8 cellular contexts compared by ENCODE assay signal in the genomic region with DNA sequence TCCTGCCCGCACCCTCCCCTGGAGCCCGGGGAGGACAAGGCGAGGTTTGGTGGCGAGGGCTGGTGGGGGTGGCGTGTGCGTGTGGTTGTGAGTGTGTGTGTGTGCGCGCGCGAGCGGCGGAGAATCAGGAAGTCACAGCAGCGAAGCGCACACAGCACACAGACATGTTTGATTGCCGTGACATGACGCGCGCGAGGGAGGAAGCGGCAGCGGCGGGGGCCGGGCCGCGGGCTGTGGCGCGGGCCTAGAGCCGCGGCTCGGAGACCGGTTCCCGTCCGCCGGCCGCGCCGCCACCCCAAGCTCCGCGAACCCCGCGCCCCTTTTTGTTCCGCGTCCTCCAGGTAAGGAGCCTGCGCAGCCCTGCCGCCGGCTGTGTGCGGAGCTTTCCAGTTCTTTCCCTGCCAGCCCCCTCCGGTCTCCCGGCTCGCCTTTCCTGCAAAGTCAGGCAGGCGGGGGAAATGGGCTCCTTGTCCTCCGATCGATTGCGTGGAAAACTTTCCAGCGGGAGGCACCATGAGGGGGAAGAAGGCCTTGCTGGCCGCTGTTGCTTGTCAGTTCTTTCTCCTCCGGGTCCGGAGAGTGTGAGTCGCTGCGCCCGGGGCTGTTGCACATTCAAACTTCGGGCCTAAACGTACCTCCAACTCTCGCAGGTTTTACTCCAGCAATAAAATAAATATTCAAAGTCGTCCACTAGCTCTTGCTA. TPM values are rescaled to one million over a fixed set of nuclear protein-coding genes. Genes with fewer than 3 reads are reported as not detected.
DNase-seq lines count a peak whose midpoint lies in the region; ATAC-seq and TF ChIP-seq lines count a peak whose summit lies in the region.

No MANE protein-coding gene starts in this region.

- H3K27me3 ChIP-seq in IMR-90 (ENCODE audit: control insufficient read depth, insufficient read depth, low read length): no peaks in the 10 kb centered on the region
- H3K27me3 ChIP-seq in left ventricle myocardium inferior (ENCODE audit: low read depth): no peaks in the 10 kb centered on the region
- no peaks in the 10 kb centered on the region for H3K27me3 ChIP-seq in upper lobe of right lung

- peaks cover 15% of the 10 kb centered on the region for H3K36me3 Mint-ChIP-seq in T-helper 1 cell treated with Interleukin-12 subunit alpha and Interleukin-12 subunit beta and Interleukin-4 antibody, amounts not matched to agents 30 μg/mL and 1 μg/mL, for 36 hours (ENCODE audit: low read depth)
- H3K36me3 Mint-ChIP-seq in progenitor cell of endocrine pancreas (ENCODE audit: insufficient read depth): no peaks in the 10 kb centered on the region

- H3K36me3 ChIP-seq in IMR-90 (ENCODE audit: control insufficient read depth, insufficient read depth, low read length): no peaks in the 10 kb centered on the region
- H3K36me3 ChIP-seq in left ventricle myocardium inferior: no peaks in the 10 kb centered on the region
- no peaks in the 10 kb centered on the region for H3K36me3 ChIP-seq in upper lobe of right lung

- TF ChIP-seq POLR2A in IMR-90 (IDR thresholded peaks at IDR 0.05; ENCODE audit: low read depth, low read length): no peak

- in situ Hi-C loops in IMR-90 (cut with MboI; ENCODE audit: low sequenced_read_pairs): no loop called here

- no peaks in the 10 kb centered on the region for H3K9me1 ChIP-seq in IMR-90 (ENCODE audit: insufficient read depth, low read length)

- H4K91ac ChIP-seq in IMR-90 (ENCODE audit: insufficient read depth, low read depth, low read length): peak overlapping the region; percentile 50; the same call in 1 of the 2 replicates

- peak overlapping the region; percentile 83 for H3K4me2 ChIP-seq in IMR-90 (ENCODE audit: low read depth, low read length)

- 0% methylated on average over 13 of the region's 65 CpGs; no CpG with 5 or more reads in 1 of the 2 experiments for WGBS in IMR-90 (ENCODE audit: extremely low coverage in 2 of 2, insufficient read length in 1 of 2), 2 experiments

- H3K4me1 Mint-ChIP-seq in T-helper 1 cell treated with Interleukin-12 subunit alpha and Interleukin-12 subunit beta and Interleukin-4 antibody, amounts not matched to agents 30 μg/mL and 1 μg/mL, for 36 hours (ENCODE audit: low read depth): peaks cover 59% of the 10 kb centered on the region
- peaks cover 27% of the 10 kb centered on the region for H3K4me1 Mint-ChIP-seq in progenitor cell of endocrine pancreas (ENCODE audit: low read depth)

- DNase-seq in D341Med (ENCODE audit: low spot score): peak; percentile 71
- DNase-seq in IMR-90: peak; percentile 80
- DNase-seq in amniotic stem cell (lab: John Stamatoyannopoulos, UW): peak; percentile 46
- DNase-seq in left ventricle myocardium inferior: peak; percentile 81
- DNase-seq in progenitor cell of endocrine pancreas (ENCODE audit: low spot score, unreplicated experiment): peak; percentile 37
- DNase-seq in upper lobe of right lung: peak; percentile 90

- peak overlapping the region; percentile 77 for H3K4ac ChIP-seq in IMR-90 (ENCODE audit: low read depth, low read length)

- intact Hi-C loops in IMR-90 (cut with micrococcal nuclease): loop anchor here (5.0 to 10.0 kb wide), 6 partner anchors 70 to 825 kb away; a partner anchor contains a TSS
- intact Hi-C loops in left ventricle myocardium inferior (cut with micrococcal nuclease): no loop called here
- intact Hi-C loops in upper lobe of right lung (cut with DNase I): no loop called here

- peak overlapping the region; percentile 76 for H3K4me3 ChIP-seq in IMR-90 (ENCODE audit: insufficient read depth, low read depth, low read length)
- H3K4me3 ChIP-seq in left ventricle myocardium inferior: peak overlapping the region; percentile 97
- peak overlapping the region; percentile 78 for H3K4me3 ChIP-seq in upper lobe of right lung

- H3K27ac Mint-ChIP-seq in T-helper 1 cell treated with Interleukin-12 subunit alpha and Interleukin-12 subunit beta and Interleukin-4 antibody, amounts not matched to agents 30 μg/mL and 1 μg/mL, for 36 hours: peak overlapping the region; percentile 98
- peak overlapping the region; percentile 98 for H3K27ac Mint-ChIP-seq in progenitor cell of endocrine pancreas

- ATAC-seq in GM21390 (IDR thresholded peaks at IDR 0.05; ENCODE audit: unreplicated experiment): peak; percentile 22
- peak; percentile 10 for ATAC-seq in IMR-90 (ENCODE audit: low read depth)
- peak; percentile 68 for ATAC-seq in upper lobe of right lung

- H4K5ac ChIP-seq in IMR-90 (ENCODE audit: low read depth, low read length): peak overlapping the region; percentile 3; the same call in 1 of the 2 replicates

- peaks cover 2% of the 10 kb centered on the region for H3K4me1 ChIP-seq in IMR-90 (ENCODE audit: control insufficient read depth, insufficient read depth, low read length)
- peaks cover 87% of the 10 kb centered on the region for H3K4me1 ChIP-seq in left ventricle myocardium inferior
- H3K4me1 ChIP-seq in upper lobe of right lung: peaks cover 45% of the 10 kb centered on the region

- peak overlapping the region; percentile 38 for H2AK9ac ChIP-seq in IMR-90 (replicated peaks; ENCODE audit: low read depth, low read length, poor library complexity)

- no peak overlapping the region for H2AK5ac ChIP-seq in IMR-90 (ENCODE audit: low read depth, low read length)

- H3K14ac ChIP-seq in IMR-90 (replicated peaks; ENCODE audit: low read depth, low read length): peak overlapping the region; percentile 85

- peaks cover 24 to 28% of the 10 kb centered on the region in 2 experiments for H3K79me1 ChIP-seq in IMR-90 (ENCODE audit: low read depth in 1 of 2, low read length in 2 of 2)

- no peak for TF ChIP-seq RAD21 in IMR-90 (IDR thresholded peaks at IDR 0.05; ENCODE audit: low read length)

- H3K9me3 ChIP-seq in IMR-90 (ENCODE audit: control insufficient read depth, insufficient read depth, low read length) (no peaks in the 10 kb centered on the region), left ventricle myocardium inferior (replicated peaks) (no peaks in the 10 kb centered on the region), upper lobe of right lung (no peaks in the 10 kb centered on the region)

- peak overlapping the region; percentile 60 for H3K9ac ChIP-seq in IMR-90 (ENCODE audit: low read depth, low read length)

- peak overlapping the region in 1 of 2 experiments; percentile 68; a peak in 2 of 4 replicates for H4K8ac ChIP-seq in IMR-90 (ENCODE audit: low read depth in 2 of 2, low read length in 2 of 2)

- peak overlapping the region; percentile 72 for H3K27ac ChIP-seq in IMR-90 (ENCODE audit: insufficient read depth, low read length)
- peak overlapping the region; percentile 97 for H3K27ac ChIP-seq in left ventricle myocardium inferior (replicated peaks)
- peak overlapping the region; percentile 95 for H3K27ac ChIP-seq in upper lobe of right lung

- H3K56ac ChIP-seq in IMR-90 (ENCODE audit: extremely low read depth, insufficient read depth, low read length): peak overlapping the region; percentile 71; the same call in 1 of the 2 replicates

- CTCF ChIA-PET in IMR-90 (lab: Yijun Ruan, JAX): no interaction called here

- H3K9me3 Mint-ChIP-seq in T-helper 1 cell treated with Interleukin-12 subunit alpha and Interleukin-12 subunit beta and Interleukin-4 antibody, amounts not matched to agents 30 μg/mL and 1 μg/mL, for 36 hours: no peaks in the 10 kb centered on the region
- no peaks in the 10 kb centered on the region for H3K9me3 Mint-ChIP-seq in progenitor cell of endocrine pancreas (ENCODE audit: low read depth)

- H3K18ac ChIP-seq in IMR-90 (ENCODE audit: low read depth, low read length): peak overlapping the region; percentile 50; the same call in 1 of the 2 replicates

- no peak overlapping the region for H2BK20ac ChIP-seq in IMR-90 (ENCODE audit: low read depth, low read length)

- dilution Hi-C loops in IMR-90 (cut with HindIII; ENCODE audit: low sequenced_read_pairs, unreplicated experiment): loop anchor here (25.0 kb wide), 1 partner anchor 95 kb away; no protein-coding TSS in a partner anchor

- TF ChIP-seq CTCF in IMR-90 (conservative IDR thresholded peaks at IDR 0.05; ENCODE audit: low read depth, low read length) (no peak), left ventricle myocardium inferior (IDR thresholded peaks at IDR 0.05; ENCODE audit: borderline replicate concordance) (no peak), progenitor cell of endocrine pancreas (IDR thresholded peaks at IDR 0.05; ENCODE audit: unreplicated experiment) (no peak), upper lobe of right lung (IDR thresholded peaks at IDR 0.05) (no peak)

- peak overlapping the region; percentile 76 for H2BK5ac ChIP-seq in IMR-90 (ENCODE audit: low read depth, low read length, poor library complexity, severe bottlenecking)

- H4K20me1 ChIP-seq in IMR-90 (ENCODE audit: insufficient read depth, low read length): peaks cover 7% of the 10 kb centered on the region

- BruUV-seq in IMR-90 (replicated peaks; lab: Mats Ljungman, UMichigan): no TSS peak

- H3K4me3 Mint-ChIP-seq in T-helper 1 cell treated with Interleukin-12 subunit alpha and Interleukin-12 subunit beta and Interleukin-4 antibody, amounts not matched to agents 30 μg/mL and 1 μg/mL, for 36 hours: peak overlapping the region; percentile 96
- peak overlapping the region; percentile 92 for H3K4me3 Mint-ChIP-seq in progenitor cell of endocrine pancreas (ENCODE audit: low read depth)

- peak overlapping the region; percentile 84; the same call in 1 of the 2 replicates for H3K23ac ChIP-seq in IMR-90 (ENCODE audit: low read depth, low read length)

- H2BK15ac ChIP-seq in IMR-90 (ENCODE audit: low read depth, low read length): no peak overlapping the region; the same call in 2 of the 3 replicates

- peak overlapping the region; percentile 61; the same call in 1 of the 2 replicates for H2BK120ac ChIP-seq in IMR-90 (ENCODE audit: low read depth, low read length)

- peaks cover 11% of the 10 kb centered on the region for H3K27me3 Mint-ChIP-seq in T-helper 1 cell treated with Interleukin-12 subunit alpha and Interleukin-12 subunit beta and Interleukin-4 antibody, amounts not matched to agents 30 μg/mL and 1 μg/mL, for 36 hours (ENCODE audit: low read depth)
- peaks cover 15% of the 10 kb centered on the region for H3K27me3 Mint-ChIP-seq in progenitor cell of endocrine pancreas

- peak overlapping the region; percentile 97 for H2AFZ ChIP-seq in IMR-90 (replicated peaks; ENCODE audit: low read length, poor library complexity)

- POLR2A ChIA-PET in IMR-90 (lab: Charles Lee; ENCODE audit: unreplicated experiment): no interaction called here

TF ChIP-seq in IMR-90, 13 proteins besides CTCF, POLR2A, EP300 and RAD21 (continues in another document):
- TF ChIP-seq CEBPB (IDR thresholded peaks at IDR 0.05; ENCODE audit: low read depth, low read length) (no peak), FOS (IDR thresholded peaks at IDR 0.05; ENCODE audit: low read depth, low read length) (no peak), CHD1 (IDR thresholded peaks at IDR 0.05; ENCODE audit: low read depth, low read length) (no peak)

RNA-seq across cellular contexts. Expression of a gene that starts 2.5 kb away (rescaled TPM):
- total RNA-seq in IMR-90 (2012; rRNA removed) (26.7 and 29.2 TPM in 2 replicates), left ventricle myocardium inferior (98.0 TPM), progenitor cell of endocrine pancreas (55.8 and 57.0 TPM in 2 replicates), upper lobe of right lung (147 TPM)
- 25.3 and 26.5 TPM in 2 replicates for polyA plus RNA-seq in IMR-90 (2012; rRNA removed)
- 14.4 and 14.8 TPM in 2 replicates for polyA plus RNA-seq in IMR-90 (2012; cell fraction: cytosol; rRNA removed)
- polyA plus RNA-seq in IMR-90 (2012; cell fraction: nucleus; rRNA removed; ENCODE audit: low replicate concordance): 19.4 and 48.0 TPM in 2 replicates

Comparison
In these comparisons a context has a peak if more than half of its experiments do, and no peak if none do; other contexts are left out.
1. Peak in every context shown above with its lines: DNase-seq, ATAC-seq, H3K4me3 ChIP-seq and H3K27ac ChIP-seq.
2. DNase-seq: peak in every context shown above with its lines; median percentile 90 in upper lobe of right lung; 81 in left ventricle myocardium inferior; 80 in IMR-90; 71 in D341Med; 46 in amniotic stem cell; 37 in progenitor cell of endocrine pancreas.
3. ATAC-seq: peak in every context shown above with its lines; median percentile 68 in upper lobe of right lung; 22 in GM21390; 10 in IMR-90.